In the genomic region with DNA sequence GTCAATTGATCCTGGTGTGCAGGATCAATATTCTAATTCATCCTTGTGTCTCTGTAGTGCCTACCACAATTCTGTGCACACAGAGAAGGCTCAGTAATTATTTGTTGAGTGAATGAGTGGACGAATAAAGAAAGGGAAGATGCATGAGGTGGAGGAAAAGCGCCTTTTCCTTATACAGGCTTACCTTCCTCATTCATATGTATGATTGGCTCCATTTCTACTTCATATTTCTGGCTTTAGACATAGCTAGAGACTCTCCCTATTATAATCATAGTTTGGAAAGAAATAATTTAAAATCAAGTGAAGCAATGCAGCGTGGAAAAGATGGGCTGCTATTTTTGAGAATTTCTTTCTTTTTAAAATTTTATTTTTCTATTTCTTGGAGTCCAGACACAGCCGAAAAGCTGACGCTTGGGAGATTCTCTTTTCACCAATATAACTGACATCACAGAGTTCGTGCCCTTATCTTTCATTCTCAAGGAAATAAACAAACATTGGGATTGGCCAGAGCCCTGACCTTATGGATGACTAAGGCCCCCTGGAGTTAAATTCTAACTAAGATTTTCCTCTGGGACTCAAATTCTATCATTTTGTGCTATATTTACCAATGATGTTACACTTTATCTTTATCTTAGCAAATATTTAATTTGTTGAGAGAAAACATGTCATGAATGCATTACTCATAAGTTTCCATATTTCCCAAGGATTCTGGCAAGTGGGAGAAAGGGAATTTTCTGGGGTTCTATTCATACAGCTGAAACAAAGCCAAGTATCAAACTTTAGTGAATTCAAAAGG, we compare ENCODE assay signal across 13 cellular contexts. TPM values are rescaled to one million over a fixed set of nuclear protein-coding genes. Genes with fewer than 3 reads are reported as not detected.
A peak's percentile ranks its signal among the peaks of the same experiment; 100 is the strongest.
DNase-seq lines count a peak whose midpoint lies in the region; ATAC-seq, FAIRE-seq and TF ChIP-seq lines count a peak whose summit lies in the region.
"Had no signal": no experiment of that assay in that cellular context is flagged by ENCODE, and none has a peak within 500 bp of the region (broad histone marks: within the 10 kb centered on the region; RNA-seq: fewer than 3 reads in every experiment).

No MANE protein-coding gene starts in this region.

- TF ChIP-seq RAD21 in H1 (IDR thresholded peaks at IDR 0.05 in 1 of 2, conservative IDR thresholded peaks at IDR 0.05 in 1 of 2; ENCODE audit: low read depth in 2 of 2, low read length in 2 of 2): no peak

- no peaks in the 10 kb centered on the region; the same call in 1 of the 2 replicates for H3K23me2 ChIP-seq in H1 (ENCODE audit: low read depth, low read length)

- POLR2A ChIA-PET in H1 (lab: Charles Lee; ENCODE audit: partially characterized antibody): no interaction called here

- H3K14ac ChIP-seq in H1 (ENCODE audit: insufficient read length) (no peak overlapping the region), mesenchymal stem cell (ENCODE audit: low read length in 2 of 2) (no peak overlapping the region)

- ATAC-seq in HG03280 (IDR thresholded peaks at IDR 0.05; ENCODE audit: unreplicated experiment) (no peak), gastrocnemius medialis (no peak)

- no peak overlapping the region for H4K5ac ChIP-seq in H1 (ENCODE audit: insufficient read length, low read depth, low read length)

- H3K79me2 ChIP-seq in H1 (ENCODE audit: control insufficient read depth in 1 of 2, insufficient read depth in 2 of 2, low read length in 2 of 2): no peaks in the 10 kb centered on the region

- H3K56ac ChIP-seq in H1 (replicated peaks; ENCODE audit: insufficient read length, low read depth, low read length): no peak overlapping the region

- DNase-seq in NCI-H226 (peak; percentile 81), H1 (ENCODE audit: low read depth in 1 of 2, low spot score in 2 of 2) (no peak), mesenchymal stem cell (peak; percentile 74), dorsolateral prefrontal cortex (no peak), NCI-H345 treated with DMSO at 0.1 percent for 48 hours (lab: John Stamatoyannopoulos, UW; ENCODE audit: unreplicated experiment) (no peak), gastrocnemius medialis (no peak)
- DNase-seq: activated effector memory CD4-positive, alpha-beta T cell treated with anti-CD3 and anti-CD28 coated beads, Interleukin-2, amount 50 U/mL, for 16 hours; immature natural killer cell; NCI-H446; SJCRH30 had no signal

- H2BK120ac ChIP-seq in H1 (replicated peaks; ENCODE audit: low read depth, low read length) (peak overlapping the region; percentile 61), mesenchymal stem cell (ENCODE audit: low read depth, low read length) (no peak overlapping the region)

- no peak overlapping the region for H3K4me3 ChIP-seq in BLaER1 treated with 17β-estradiol and CSF1 and Interleukin-3, amounts not matched to agents 10 nM and 100 nM
- H3K4me3 ChIP-seq in H1 (ENCODE audit: extremely low read depth in 1 of 4, insufficient read depth in 2 of 4, low read depth in 3 of 4, low read length in 4 of 4) (no peak overlapping the region), mesenchymal stem cell (ENCODE audit: insufficient read depth in 1 of 2, low read depth in 1 of 2, low read length in 2 of 2) (peak overlapping the region in 1 of 2 experiments; percentile 57), dorsolateral prefrontal cortex (no peak overlapping the region), gastrocnemius medialis (no peak overlapping the region)
- H3K4me3 ChIP-seq: prostate gland, SJCRH30 had no signal

- H2BK20ac ChIP-seq in H1 (ENCODE audit: low read length): no peak overlapping the region

- in situ Hi-C loops in gastrocnemius medialis (cut with MboI; ENCODE audit: low sequenced_read_pairs in 4 of 4): no loop called here

- H3K4ac ChIP-seq in H1 (replicated peaks; ENCODE audit: insufficient read length, low read depth, low read length) (no peak overlapping the region), mesenchymal stem cell (ENCODE audit: low read depth in 1 of 2, low read length in 2 of 2) (no peak overlapping the region)

- no peak overlapping the region for H3K9ac ChIP-seq in BLaER1 treated with 17β-estradiol and CSF1 and Interleukin-3, amounts not matched to agents 10 nM and 100 nM
- H3K9ac ChIP-seq in H1 (replicated peaks in 1 of 4; ENCODE audit: extremely low read depth in 1 of 4, low read depth in 3 of 4, low read length in 3 of 4): no peak overlapping the region
- peak overlapping the region; percentile 41 for H3K9ac ChIP-seq in mesenchymal stem cell (ENCODE audit: low read length)

- H4K91ac ChIP-seq in H1 (replicated peaks; ENCODE audit: insufficient read length, low read length) (no peak overlapping the region), mesenchymal stem cell (ENCODE audit: low read length) (no peak overlapping the region)

- no peaks in the 10 kb centered on the region for H3K36me3 ChIP-seq in BLaER1 treated with 17β-estradiol and CSF1 and Interleukin-3, amounts not matched to agents 10 nM and 100 nM
- H3K36me3 ChIP-seq in H1 (ENCODE audit: control insufficient read depth in 2 of 4, insufficient read depth in 4 of 4, low read length in 3 of 4) (no peaks in the 10 kb centered on the region), mesenchymal stem cell (ENCODE audit: control insufficient read depth in 1 of 2, insufficient read depth in 2 of 2, low read depth in 1 of 2, low read length in 2 of 2) (no peaks in the 10 kb centered on the region), gastrocnemius medialis (no peaks in the 10 kb centered on the region)
- H3K36me3 ChIP-seq: prostate gland, SJCRH30 had no signal

- no peak for FAIRE-seq in H1 (lab: Jason Lieb, UNC)

- H2AFZ ChIP-seq in H1 (ENCODE audit: low read length) (no peak overlapping the region), mesenchymal stem cell (ENCODE audit: low read depth, low read length) (no peak overlapping the region)

- H4K8ac ChIP-seq in H1 (ENCODE audit: extremely low read depth, insufficient read depth, low read length) (no peak overlapping the region), mesenchymal stem cell (ENCODE audit: low read length) (no peak overlapping the region)

- TF ChIP-seq CTCF in H1 (IDR thresholded peaks at IDR 0.05; ENCODE audit: control extremely low read depth in 1 of 3, insufficient read depth in 1 of 3, low read depth in 1 of 3, low read length in 3 of 3) (no peak), dorsolateral prefrontal cortex (IDR thresholded peaks at IDR 0.05 in 54 of 56, conservative IDR thresholded peaks at IDR 0.05 in 2 of 56; ENCODE audit: low read depth in 1 of 56, partially characterized antibody in 56 of 56) (no peak), gastrocnemius medialis (IDR thresholded peaks at IDR 0.05 in 4 of 5, conservative IDR thresholded peaks at IDR 0.05 in 1 of 5) (no peak)

- H2BK15ac ChIP-seq in H1 (ENCODE audit: low read length) (no peak overlapping the region), mesenchymal stem cell (ENCODE audit: low read depth, poor library complexity, severe bottlenecking) (no peak overlapping the region)

- intact Hi-C loops in dorsolateral prefrontal cortex (cut with DNase I) (no loop called here), gastrocnemius medialis (cut with DNase I; ENCODE audit: low total_unique reads) (no loop called here)

- no peak overlapping the region for H3K27ac ChIP-seq in BLaER1 treated with 17β-estradiol and CSF1 and Interleukin-3, amounts not matched to agents 10 nM and 100 nM
- H3K27ac ChIP-seq in H1 (ENCODE audit: low read depth, low read length) (no peak overlapping the region), mesenchymal stem cell (ENCODE audit: low read length, poor library complexity, severe bottlenecking) (peak overlapping the region; percentile 71), dorsolateral prefrontal cortex (no peak overlapping the region), gastrocnemius medialis (no peak overlapping the region)
- H3K27ac ChIP-seq: prostate gland, SJCRH30 had no signal

- TF ChIP-seq EP300 in H1 (IDR thresholded peaks at IDR 0.05; ENCODE audit: borderline replicate concordance in 1 of 2, low read depth in 2 of 2, low read length in 2 of 2): no peak

- H3K4me2 ChIP-seq in BLaER1 treated with 17β-estradiol and CSF1 and Interleukin-3, amounts not matched to agents 10 nM and 100 nM: peak overlapping the region in 8 of 11 experiments; percentile 49 to 70 (median 64); a peak in 12 of 22 replicates
- no peak overlapping the region for H3K4me2 ChIP-seq in H1 (ENCODE audit: insufficient read depth in 1 of 2, low read depth in 2 of 2, low read length in 2 of 2)
- H3K4me2 ChIP-seq in mesenchymal stem cell (ENCODE audit: low read length, poor library complexity, severe bottlenecking): peak overlapping the region; percentile 9

- H2AK5ac ChIP-seq in H1 (ENCODE audit: low read depth, low read length) (no peak overlapping the region), mesenchymal stem cell (ENCODE audit: low read length, severe bottlenecking) (no peak overlapping the region)

- H3K79me1 ChIP-seq in H1 (ENCODE audit: low read depth, low read length) (no peaks in the 10 kb centered on the region), mesenchymal stem cell (replicated peaks; ENCODE audit: low read length, poor library complexity, severe bottlenecking) (no peaks in the 10 kb centered on the region)

- no peaks in the 10 kb centered on the region for H4K20me1 ChIP-seq in BLaER1 treated with 17β-estradiol and CSF1 and Interleukin-3, amounts not matched to agents 10 nM and 100 nM
- H4K20me1 ChIP-seq in H1 (replicated peaks in 1 of 2; ENCODE audit: control insufficient read depth in 1 of 2, insufficient read depth in 2 of 2, low read length in 2 of 2): no peaks in the 10 kb centered on the region

- H3K9me3 ChIP-seq in BLaER1 treated with 17β-estradiol and CSF1 and Interleukin-3, amounts not matched to agents 10 nM and 100 nM (replicated peaks in 1 of 11): peaks cover 0 to 8% (median under 1%) of the 10 kb centered on the region in 11 experiments; a peak in 4 of 22 replicates
- no peaks in the 10 kb centered on the region for H3K9me3 ChIP-seq in H1 (ENCODE audit: insufficient read depth in 2 of 2, low read depth in 1 of 2, low read length in 1 of 2)
- H3K9me3 ChIP-seq in mesenchymal stem cell (ENCODE audit: control insufficient read depth, low read length): no peaks in the 10 kb centered on the region
- no peaks in the 10 kb centered on the region for H3K9me3 ChIP-seq in gastrocnemius medialis
- H3K9me3 ChIP-seq: prostate gland, SJCRH30 had no signal

- no peaks in the 10 kb centered on the region for H3K27me3 ChIP-seq in BLaER1 treated with 17β-estradiol and CSF1 and Interleukin-3, amounts not matched to agents 10 nM and 100 nM
- no peaks in the 10 kb centered on the region for H3K27me3 ChIP-seq in H1 (replicated peaks in 1 of 4; ENCODE audit: control insufficient read depth in 3 of 4, extremely low read depth in 1 of 4, insufficient read depth in 3 of 4, low read length in 3 of 4)
- H3K27me3 ChIP-seq in mesenchymal stem cell (ENCODE audit: control insufficient read depth in 1 of 2, insufficient read depth in 1 of 2, low read length in 2 of 2): no peaks in the 10 kb centered on the region
- H3K27me3 ChIP-seq in dorsolateral prefrontal cortex: no peaks in the 10 kb centered on the region
- no peaks in the 10 kb centered on the region for H3K27me3 ChIP-seq in gastrocnemius medialis
- H3K27me3 ChIP-seq: SJCRH30 had no signal

- H2BK5ac ChIP-seq in H1 (ENCODE audit: low read depth, low read length) (no peak overlapping the region), mesenchymal stem cell (ENCODE audit: low read depth, low read length, poor library complexity, severe bottlenecking) (no peak overlapping the region)

- CTCF ChIA-PET in H1 (lab: Charles Lee; ENCODE audit: partially characterized antibody): interaction anchor here (1.4 kb wide), 1 partner anchor 312 kb away, joined by 5 read pairs; no protein-coding TSS in a partner anchor

- TF ChIP-seq POLR2A in H1 (IDR thresholded peaks at IDR 0.05; ENCODE audit: control extremely low read depth in 1 of 2, low read depth in 2 of 2, low read length in 2 of 2) (no peak), gastrocnemius medialis (IDR thresholded peaks at IDR 0.05) (no peak)

- WGBS in H1 (ENCODE audit: extremely low coverage in 1 of 2, insufficient coverage in 1 of 2, insufficient read length in 1 of 2, insufficient replicate concordance in 2 of 2, low coverage in 1 of 2, low lambda C conversion rate in 2 of 2, missing lambda C conversion rate in 1 of 2), 2 experiments: 74% methylated on average over 6 of the region's 6 CpGs; no CpG with 5 or more reads in 1 of the 2 experiments
- WGBS in mesenchymal stem cell: 31% methylated on average over 3 of the region's 6 CpGs

- no peak overlapping the region for H2BK12ac ChIP-seq in H1 (ENCODE audit: low read depth, low read length)
- H2BK12ac ChIP-seq in mesenchymal stem cell (ENCODE audit: low read length in 2 of 2): no peak overlapping the region

- H3K23ac ChIP-seq in H1 (ENCODE audit: insufficient read length): no peak overlapping the region
- H3K23ac ChIP-seq in mesenchymal stem cell (ENCODE audit: low read length in 2 of 2): no peak overlapping the region

- H3K18ac ChIP-seq in H1 (ENCODE audit: extremely low read depth, low read length): no peak overlapping the region
- H3K18ac ChIP-seq in mesenchymal stem cell (ENCODE audit: low read depth in 1 of 2, low read length in 2 of 2): no peak overlapping the region

- peaks cover 7 to 12% (median 10%) of the 10 kb centered on the region in 10 experiments for H3K4me1 ChIP-seq in BLaER1 treated with 17β-estradiol and CSF1 and Interleukin-3, amounts not matched to agents 10 nM and 100 nM
- H3K4me1 ChIP-seq in H1 (replicated peaks in 1 of 4; ENCODE audit: control insufficient read depth in 3 of 4, insufficient read depth in 4 of 4, low read length in 3 of 4): peaks cover 0 to 12% (median 6%) of the 10 kb centered on the region in 4 experiments; a peak in 4 of 7 replicates
- no peaks in the 10 kb centered on the region for H3K4me1 ChIP-seq in mesenchymal stem cell (ENCODE audit: control insufficient read depth, insufficient read depth, low read depth, low read length)
- H3K4me1 ChIP-seq in gastrocnemius medialis: no peaks in the 10 kb centered on the region
- H3K4me1 ChIP-seq: prostate gland had no signal

RNA-seq across cellular contexts. Expression of gene PRL, which starts 48.1 kb away (rescaled TPM):
- total RNA-seq in H1 (2021; fragmentation: NEBNext Ultra II Directional; extraction: Animal tissue kit (Norgen Biotek cat#: 25700)): not detected in 2 replicates
- not detected in 2 replicates for polyA plus RNA-seq in H1 (2011; rRNA removed)
- polyA plus RNA-seq in H1 (2011; cell fraction: cytosol; rRNA removed): not detected
- polyA plus RNA-seq in H1 (2011; cell fraction: nucleus; rRNA removed): not detected
- not detected in 4 replicates for polyA plus RNA-seq in H1 (2012, experiment 1 of 2)
- not detected for polyA plus RNA-seq in H1 (2012, experiment 2 of 2)
- not detected for polyA plus RNA-seq in H1 (2013, experiment 1 of 2)
- not detected for polyA plus RNA-seq in H1 (2013, experiment 2 of 2)
- polyA minus RNA-seq in H1 (2011; rRNA and poly(A)+ RNA removed): not detected in 2 replicates
- polyA minus RNA-seq in H1 (2011; cell fraction: cytosol; rRNA and poly(A)+ RNA removed): not detected
- polyA minus RNA-seq in H1 (2011; cell fraction: nucleus; rRNA and poly(A)+ RNA removed): not detected
- polyA plus RNA-seq in mesenchymal stem cell (2013, experiment 1 of 2): not detected
- polyA plus RNA-seq in mesenchymal stem cell (2013, experiment 2 of 2): not detected
- total RNA-seq in dorsolateral prefrontal cortex (not detected), gastrocnemius medialis (not detected)
- total RNA-seq: prostate gland had no signal
- polyA plus RNA-seq: immature natural killer cell had no signal

Comparison
In these comparisons a context has a peak if more than half of its experiments do, and no peak if none do; other contexts are left out.
1. H3K4me2 ChIP-seq: peak in BLaER1 treated with 17β-estradiol and CSF1 and Interleukin-3, amounts not matched to agents 10 nM and 100 nM (8 of 11) and mesenchymal stem cell (single experiment); none in H1 (0 of 2).
2. DNase-seq: peak in NCI-H226 (single experiment) and mesenchymal stem cell (single experiment); none in H1 (0 of 2), dorsolateral prefrontal cortex (0 of 10), NCI-H345 treated with DMSO at 0.1 percent for 48 hours (single experiment) and gastrocnemius medialis (0 of 2).